Comparison of ENCODE assay signal across 33 cellular contexts in the genomic region with DNA sequence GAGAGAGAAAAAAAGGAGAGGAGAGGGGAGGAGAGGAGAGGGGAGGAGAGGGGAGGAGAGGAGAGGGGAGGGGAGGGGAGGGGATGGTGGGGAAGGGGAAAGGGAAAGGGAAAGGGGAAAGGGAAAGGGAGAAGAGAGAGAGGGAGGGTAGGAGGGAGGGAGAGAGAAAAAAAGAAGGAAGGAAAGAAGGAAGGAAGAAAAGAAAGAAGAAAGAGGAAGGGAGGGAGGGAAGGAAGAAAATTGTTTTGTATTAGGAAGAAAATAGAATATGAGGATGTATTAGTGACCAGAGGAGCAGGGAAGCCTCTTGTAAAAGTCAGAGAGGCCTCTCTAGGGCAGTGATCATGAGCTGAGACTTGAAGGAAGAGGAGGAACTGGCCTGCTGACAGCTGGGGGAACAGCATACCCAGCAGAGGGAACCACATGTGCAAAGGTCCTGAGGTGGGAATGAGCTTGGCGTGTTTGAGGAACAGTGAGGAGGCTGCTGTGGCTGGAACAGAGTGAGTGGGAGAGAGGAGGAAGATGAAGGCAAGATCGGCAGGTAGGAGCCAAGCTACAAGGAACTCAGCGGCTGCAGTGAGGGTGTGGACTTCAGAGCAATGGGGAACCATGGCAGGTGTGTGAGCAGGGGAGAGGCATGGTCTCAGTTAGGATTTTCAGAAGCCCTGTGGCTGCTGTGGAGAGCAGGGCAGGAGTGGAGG. TPM values are rescaled to one million over a fixed set of nuclear protein-coding genes. Genes with fewer than 3 reads are reported as not detected.
"Had no signal": no experiment of that assay in that cellular context is flagged by ENCODE, and none has a peak within 500 bp of the region (broad histone marks: within the 10 kb centered on the region; RNA-seq: fewer than 3 reads in every experiment).

No MANE protein-coding gene starts in this region.

- H3K27ac Mint-ChIP-seq: effector memory CD8-positive, alpha-beta T cell; mesothelial cell of epicardium; type B pancreatic cell had no signal

- DNase-seq: colonic mucosa; dermis blood vessel endothelial cell; effector memory CD8-positive, alpha-beta T cell; foreskin fibroblast; gastrocnemius medialis; heart right ventricle; hippocampal formation; left cardiac atrium; left lung; mesenchymal stem cell; mucosa of descending colon; naive B cell; occipital lobe; pancreas; stimulated activated CD4-positive, alpha-beta T cell treated with anti-CD3 and anti-CD28 coated beads, Interleukin-12 subunit alpha, Interleukin-12 subunit beta, amount 100 ng/mL, for 4 hours; stimulated activated CD4-positive, alpha-beta T cell treated with anti-CD3 and anti-CD28 coated beads, Interleukin-1b, Interleukin-23, amount 100 ng/mL, for 48 hours; stimulated activated CD4-positive, alpha-beta T cell treated with anti-CD3 and anti-CD28 coated beads, Interleukin-4, amount 100 ng/mL, for 1 hour; stimulated activated CD8-positive, alpha-beta memory T cell treated with anti-CD3 and anti-CD28 coated beads, Interleukin-4, amount 100 ng/mL, for 48 hours; stimulated activated naive CD8-positive, alpha-beta T cell treated with anti-CD3 and anti-CD28 coated beads, Interleukin-15, Interleukin-2, amounts not matched to agents 100 U/mL and 50 U/mL, for 24 hours; substantia nigra; testis; tibial artery had no signal

- H3K9me3 ChIP-seq: colonic mucosa, gastrocnemius medialis, heart right ventricle, left lung, mucosa of descending colon, pancreas, prostate gland, right atrium auricular region, testis, tibial artery had no signal

- ATAC-seq: effector memory CD8-positive, alpha-beta T cell; esophagus mucosa; gastrocnemius medialis; heart right ventricle; left cardiac atrium; left lung; mucosa of descending colon; natural killer cell treated with Interleukin-12 subunit alpha and Interleukin-12 subunit beta and Interleukin-15 and Interleukin-18, amount 100 ng/mL, for 72 hours; pancreas; sciatic nerve; stimulated activated naive CD8-positive, alpha-beta T cell treated with anti-CD3 and anti-CD28 coated beads, Interleukin-15, Interleukin-2, amounts not matched to agents 100 U/mL and 50 U/mL, for 24 hours had no signal

- H3K27ac ChIP-seq: colonic mucosa, epithelial cell of prostate, gastrocnemius medialis, heart right ventricle, left lung, pancreas, prostate gland, right atrium auricular region, testis, tibial artery had no signal

- H3K36me3 Mint-ChIP-seq: mesothelial cell of epicardium; naive B cell; natural killer cell treated with Interleukin-12 subunit alpha and Interleukin-12 subunit beta and Interleukin-15 and Interleukin-18, amount 100 ng/mL, for 72 hours; type B pancreatic cell had no signal

- H3K36me3 ChIP-seq: colonic mucosa, gastrocnemius medialis, heart right ventricle, left lung, pancreas, prostate gland, right atrium auricular region, tibial artery had no signal

- H3K4me3 ChIP-seq: colonic mucosa, gastrocnemius medialis, heart right ventricle, left lung, mucosa of descending colon, pancreas, prostate gland, right atrium auricular region, smooth muscle cell, testis, tibial artery had no signal

- H3K4me3 Mint-ChIP-seq: effector memory CD8-positive, alpha-beta T cell; mesothelial cell of epicardium; natural killer cell treated with Interleukin-12 subunit alpha and Interleukin-12 subunit beta and Interleukin-15 and Interleukin-18, amount 100 ng/mL, for 72 hours; type B pancreatic cell had no signal

- H3K4me1 ChIP-seq: colonic mucosa, prostate gland had no signal

- FAIRE-seq: islet of Langerhans, pancreas had no signal

- H3K27me3 ChIP-seq: testis had no signal

- H3K9me3 Mint-ChIP-seq: effector memory CD8-positive, alpha-beta T cell; mesothelial cell of epicardium; naive B cell; natural killer cell treated with Interleukin-12 subunit alpha and Interleukin-12 subunit beta and Interleukin-15 and Interleukin-18, amount 100 ng/mL, for 72 hours; type B pancreatic cell had no signal

- H3K4me2 ChIP-seq: smooth muscle cell had no signal

RNA-seq across cellular contexts. Expression of gene KCNN1, which starts 9.6 kb away (rescaled TPM):
- total RNA-seq: chondrocyte, colonic mucosa, esophagus mucosa, gastrocnemius medialis had no signal
- polyA plus RNA-seq: heart right ventricle had no signal
